Comparison of ENCODE assay signal across 27 cellular contexts in the genomic region with DNA sequence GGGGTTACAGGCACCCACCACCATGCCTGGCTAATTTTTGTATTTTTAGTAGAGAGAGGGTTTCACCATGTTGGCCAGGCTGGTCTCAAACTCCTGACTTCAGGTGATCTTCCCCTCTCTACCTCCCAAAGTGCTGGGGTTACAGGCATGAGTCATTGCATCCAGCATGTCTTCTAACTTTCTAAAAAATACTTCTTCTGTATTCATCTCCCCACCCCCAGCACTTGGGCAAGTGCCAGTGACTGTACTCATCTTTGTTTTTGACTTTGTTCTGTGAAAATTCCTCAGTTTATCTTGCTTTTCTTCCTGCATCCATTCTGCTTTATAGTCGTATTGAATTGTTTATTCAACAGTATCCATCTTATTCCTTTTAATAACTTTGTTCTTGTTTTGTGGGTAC. TPM values are rescaled to one million over a fixed set of nuclear protein-coding genes. Genes with fewer than 3 reads are reported as not detected.
A peak's percentile ranks its signal among the peaks of the same experiment; 100 is the strongest.
DNase-seq lines count a peak whose midpoint lies in the region; ATAC-seq and TF ChIP-seq lines count a peak whose summit lies in the region.
"Had no signal": no experiment of that assay in that cellular context is flagged by ENCODE, and none has a peak within 500 bp of the region (broad histone marks: within the 10 kb centered on the region; RNA-seq: fewer than 3 reads in every experiment).

No MANE protein-coding gene starts in this region.

- no peak overlapping the region for H3K9ac ChIP-seq in SK-N-SH

- intact Hi-C loops in activated CD8-positive, alpha-beta T cell treated with anti-CD3 and anti-CD28 coated beads for 36 hours (cut with micrococcal nuclease): no loop called here

- H3K4me3 ChIP-seq in SK-N-SH (ENCODE audit: low read depth in 2 of 2, low read length in 1 of 2) (no peak overlapping the region), cardiac fibroblast (replicated peaks in 1 of 2; ENCODE audit: low read depth in 2 of 2, low read length in 2 of 2) (no peak overlapping the region)
- H3K4me3 ChIP-seq: esophagus squamous epithelium, lung, right lobe of liver, SJCRH30, upper lobe of left lung had no signal

- TF ChIP-seq EP300 in SK-N-SH (IDR thresholded peaks at IDR 0.05; ENCODE audit: borderline replicate concordance in 1 of 2, low read depth in 1 of 2, low read length in 1 of 2): no peak

- no peaks in the 10 kb centered on the region for H3K9me3 ChIP-seq in SK-N-SH
- H3K9me3 ChIP-seq: esophagus squamous epithelium, right lobe of liver, SJCRH30, upper lobe of left lung had no signal

- H3K27ac ChIP-seq in SK-N-SH (ENCODE audit: low read depth in 2 of 2, low read length in 1 of 2): no peak overlapping the region
- H3K27ac ChIP-seq: 22Rv1, esophagus squamous epithelium, HL-60, right lobe of liver, SJCRH30, upper lobe of left lung had no signal

- DNase-seq in SK-N-SH (no peak), M059J (ENCODE audit: low read depth) (peak; percentile 47), cardiac fibroblast (ENCODE audit: low read depth in 2 of 2) (peak; percentile 64 to 69), memory B cell (ENCODE audit: low spot score in 2 of 2) (no peak), DMS153 (lab: John Stamatoyannopoulos, UW) (no peak)
- no peak for DNase-seq in activated CD8-positive, alpha-beta T cell treated with anti-CD3 and anti-CD28 coated beads for 36 hours
- DNase-seq: activated B cell treated with CpG ODN at 0.5 μM for 24 hours; effector CD8-positive, alpha-beta T cell; esophagus squamous epithelium; GDM1; islet precursor cell; NCI-H187 treated with DMSO at 0.1 percent for 48 hours; NCI-H2227 treated with DMSO at 0.1 percent for 48 hours; NCI-H82; OCI-M1; right lobe of liver; SJCRH30; stimulated activated CD4-positive, alpha-beta T cell treated with anti-CD3 and anti-CD28 coated beads, Interleukin-2, amount 100 ng/mL, for 48 hours; upper lobe of left lung had no signal

- peaks cover 0 to 42% of the 10 kb centered on the region in 2 experiments for H3K36me3 ChIP-seq in SK-N-SH (replicated peaks in 1 of 2; ENCODE audit: control insufficient read depth in 1 of 2, insufficient read depth in 2 of 2, low read length in 1 of 2)
- H3K36me3 ChIP-seq: right lobe of liver, upper lobe of left lung had no signal

- ATAC-seq in SK-N-SH treated with all-trans-retinoic acid at 6 μM for 48 hours (no peak), memory B cell (ENCODE audit: low read depth) (no peak), HG02610 (IDR thresholded peaks at IDR 0.05; ENCODE audit: unreplicated experiment) (no peak)
- no peak for ATAC-seq in activated CD8-positive, alpha-beta T cell treated with anti-CD3 and anti-CD28 coated beads for 36 hours
- ATAC-seq: right lobe of liver had no signal

- no peaks in the 10 kb centered on the region for H3K9me2 ChIP-seq in SK-N-SH

- WGBS in SK-N-SH (ENCODE audit: low lambda C conversion rate): 90% methylated on average over 1 of the region's 1 CpG

- H3K4me3 Mint-ChIP-seq in memory B cell: no peak overlapping the region
- no peak overlapping the region for H3K4me3 Mint-ChIP-seq in activated CD8-positive, alpha-beta T cell treated with anti-CD3 and anti-CD28 coated beads for 36 hours
- H3K4me3 Mint-ChIP-seq: activated B cell treated with CpG ODN at 0.5 μM for 24 hours; central memory CD8-positive, alpha-beta T cell; T-helper 2 cell treated with Interferon-gamma antibody and Interleukin-4, amounts not matched to agents 5 μg/mL and 100 μg/mL, for 36 hours had no signal

- no peaks in the 10 kb centered on the region for H3K27me3 Mint-ChIP-seq in memory B cell
- H3K27me3 Mint-ChIP-seq in activated CD8-positive, alpha-beta T cell treated with anti-CD3 and anti-CD28 coated beads for 36 hours: no peaks in the 10 kb centered on the region
- H3K27me3 Mint-ChIP-seq: activated B cell treated with CpG ODN at 0.5 μM for 24 hours; central memory CD8-positive, alpha-beta T cell had no signal

- H2AFZ ChIP-seq in SK-N-SH (ENCODE audit: low read depth): no peak overlapping the region

- peak overlapping the region; percentile 53 for H3K27ac Mint-ChIP-seq in memory B cell
- no peak overlapping the region for H3K27ac Mint-ChIP-seq in activated CD8-positive, alpha-beta T cell treated with anti-CD3 and anti-CD28 coated beads for 36 hours
- H3K27ac Mint-ChIP-seq: activated B cell treated with CpG ODN at 0.5 μM for 24 hours; activated T-helper 2 cell treated with anti-CD3 and anti-CD28 coated beads, Interferon-gamma antibody, Interleukin-2, Interleukin-4, amounts not matched to agents 10 μg/mL and 5 μg/mL and 100 μg/mL, durations not matched to agents 14 hours and 24 hours and 36 hours; T-helper 2 cell treated with Interferon-gamma antibody and Interleukin-4, amounts not matched to agents 5 μg/mL and 100 μg/mL, for 36 hours had no signal

- TF ChIP-seq CTCF in SK-N-SH (IDR thresholded peaks at IDR 0.05) (no peak), cardiac fibroblast (IDR thresholded peaks at IDR 0.05; ENCODE audit: low read depth, low read length) (no peak)
- TF ChIP-seq CTCF in activated CD8-positive, alpha-beta T cell treated with anti-CD3 and anti-CD28 coated beads for 36 hours (IDR thresholded peaks at IDR 0.05): no peak

- H3K9me3 Mint-ChIP-seq in memory B cell: no peaks in the 10 kb centered on the region
- no peaks in the 10 kb centered on the region for H3K9me3 Mint-ChIP-seq in activated CD8-positive, alpha-beta T cell treated with anti-CD3 and anti-CD28 coated beads for 36 hours
- H3K9me3 Mint-ChIP-seq: activated T-helper 2 cell treated with anti-CD3 and anti-CD28 coated beads, Interferon-gamma antibody, Interleukin-2, Interleukin-4, amounts not matched to agents 10 μg/mL and 5 μg/mL and 100 μg/mL, durations not matched to agents 14 hours and 24 hours and 36 hours; central memory CD8-positive, alpha-beta T cell; T-helper 2 cell treated with Interferon-gamma antibody and Interleukin-4, amounts not matched to agents 5 μg/mL and 100 μg/mL, for 36 hours had no signal

- POLR2A ChIA-PET in SK-N-SH (lab: Yijun Ruan, JAX): no interaction called here
- POLR2A ChIA-PET in activated CD8-positive, alpha-beta T cell treated with anti-CD3 and anti-CD28 coated beads for 36 hours (lab: Charles Lee): interaction anchor here (0.6 kb wide), 1 partner anchor 1324 kb away, joined by 3 read pairs; no protein-coding TSS in a partner anchor

- H3K79me2 ChIP-seq in SK-N-SH (ENCODE audit: insufficient read depth): peaks cover 91% of the 10 kb centered on the region

- H3K4me1 ChIP-seq in SK-N-SH (ENCODE audit: control insufficient read depth in 1 of 2, insufficient read depth in 2 of 2, low read depth in 1 of 2, low read length in 1 of 2): no peaks in the 10 kb centered on the region
- H3K4me1 ChIP-seq: esophagus squamous epithelium, right lobe of liver, SJCRH30 had no signal

- H3K4me2 ChIP-seq in SK-N-SH: no peak overlapping the region

- no peak for TF ChIP-seq RAD21 in SK-N-SH (IDR thresholded peaks at IDR 0.05; ENCODE audit: low read length)

- peaks cover 19% of the 10 kb centered on the region for H3K36me3 Mint-ChIP-seq in memory B cell
- H3K36me3 Mint-ChIP-seq in activated CD8-positive, alpha-beta T cell treated with anti-CD3 and anti-CD28 coated beads for 36 hours (ENCODE audit: low read depth): peaks cover 26% of the 10 kb centered on the region

- H3K4me1 Mint-ChIP-seq in memory B cell: peaks cover 11% of the 10 kb centered on the region
- H3K4me1 Mint-ChIP-seq in activated CD8-positive, alpha-beta T cell treated with anti-CD3 and anti-CD28 coated beads for 36 hours (ENCODE audit: low read depth): peaks cover 20% of the 10 kb centered on the region

- CTCF ChIA-PET in SK-N-SH (lab: Yijun Ruan, JAX): no interaction called here
- CTCF ChIA-PET in activated CD8-positive, alpha-beta T cell treated with anti-CD3 and anti-CD28 coated beads for 36 hours (lab: Charles Lee): no interaction called here

- H4K20me1 ChIP-seq in SK-N-SH (ENCODE audit: insufficient read depth): peaks cover 53% of the 10 kb centered on the region

- H3K27me3 ChIP-seq in SK-N-SH (ENCODE audit: insufficient read depth): no peaks in the 10 kb centered on the region
- H3K27me3 ChIP-seq: esophagus squamous epithelium, right lobe of liver, SJCRH30, upper lobe of left lung had no signal

- H3F3A ChIP-seq in SK-N-SH (replicated peaks; ENCODE audit: insufficient read depth): peaks cover 10% of the 10 kb centered on the region

TF ChIP-seq in SK-N-SH, 30 proteins besides CTCF, POLR2A, EP300 and RAD21:
- TF ChIP-seq NRF1 (IDR thresholded peaks at IDR 0.05; ENCODE audit: low read depth, low read length) (no peak), TAF1 (IDR thresholded peaks at IDR 0.05; ENCODE audit: borderline replicate concordance, low read depth, low read length) (no peak), POLR2AphosphoS5 (IDR thresholded peaks at IDR 0.05; ENCODE audit: low read depth, low read length) (no peak), JUND (IDR thresholded peaks at IDR 0.05) (peak; percentile 31; the same call in 1 of the 2 replicates)

TF ChIP-seq in SK-N-SH treated with all-trans-retinoic acid at 6 μM for 48 hours, 23 proteins besides CTCF, POLR2A, EP300 and RAD21 (continues in another document):
- no peak for TF ChIP-seq ZNF565 (CRISPR knock-in tag; conservative IDR thresholded peaks at IDR 0.05; ENCODE audit: low read depth)
- TF ChIP-seq, protein P1, sequence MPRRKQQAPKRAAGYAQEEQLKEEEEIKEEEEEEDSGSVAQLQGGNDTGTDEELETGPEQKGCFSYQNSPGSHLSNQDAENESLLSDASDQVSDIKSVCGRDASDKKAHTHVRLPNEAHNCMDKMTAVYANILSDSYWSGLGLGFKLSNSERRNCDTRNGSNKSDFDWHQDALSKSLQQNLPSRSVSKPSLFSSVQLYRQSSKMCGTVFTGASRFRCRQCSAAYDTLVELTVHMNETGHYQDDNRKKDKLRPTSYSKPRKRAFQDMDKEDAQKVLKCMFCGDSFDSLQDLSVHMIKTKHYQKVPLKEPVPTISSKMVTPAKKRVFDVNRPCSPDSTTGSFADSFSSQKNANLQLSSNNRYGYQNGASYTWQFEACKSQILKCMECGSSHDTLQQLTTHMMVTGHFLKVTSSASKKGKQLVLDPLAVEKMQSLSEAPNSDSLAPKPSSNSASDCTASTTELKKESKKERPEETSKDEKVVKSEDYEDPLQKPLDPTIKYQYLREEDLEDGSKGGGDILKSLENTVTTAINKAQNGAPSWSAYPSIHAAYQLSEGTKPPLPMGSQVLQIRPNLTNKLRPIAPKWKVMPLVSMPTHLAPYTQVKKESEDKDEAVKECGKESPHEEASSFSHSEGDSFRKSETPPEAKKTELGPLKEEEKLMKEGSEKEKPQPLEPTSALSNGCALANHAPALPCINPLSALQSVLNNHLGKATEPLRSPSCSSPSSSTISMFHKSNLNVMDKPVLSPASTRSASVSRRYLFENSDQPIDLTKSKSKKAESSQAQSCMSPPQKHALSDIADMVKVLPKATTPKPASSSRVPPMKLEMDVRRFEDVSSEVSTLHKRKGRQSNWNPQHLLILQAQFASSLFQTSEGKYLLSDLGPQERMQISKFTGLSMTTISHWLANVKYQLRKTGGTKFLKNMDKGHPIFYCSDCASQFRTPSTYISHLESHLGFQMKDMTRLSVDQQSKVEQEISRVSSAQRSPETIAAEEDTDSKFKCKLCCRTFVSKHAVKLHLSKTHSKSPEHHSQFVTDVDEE (CRISPR knock-in tag; IDR thresholded peaks at IDR 0.05): no peak
- no peak for TF ChIP-seq ZNF70 (CRISPR knock-in tag; IDR thresholded peaks at IDR 0.05)

RNA-seq across cellular contexts. Expression of a gene that starts 47.6 kb away (rescaled TPM):
- 36.4 and 48.3 TPM in 2 replicates for polyA plus RNA-seq in SK-N-SH (2012; rRNA removed)
- 27.9 and 31.5 TPM in 2 replicates for polyA plus RNA-seq in SK-N-SH (2012; cell fraction: cytosol; rRNA removed)
- polyA plus RNA-seq in SK-N-SH (2012; cell fraction: nucleus; rRNA removed): 65.6 and 75.8 TPM in 2 replicates
- 25.0 and 31.6 TPM in 2 replicates for total RNA-seq in M059J (2014; rRNA removed; shearing (Covaris generic))
- total RNA-seq in activated CD8-positive, alpha-beta T cell treated with anti-CD3 and anti-CD28 coated beads for 36 hours: 100 to 1,000 TPM; 170 to 175 TPM

Comparison
In these comparisons a context has a peak if more than half of its experiments do, and no peak if none do; other contexts are left out.
1. DNase-seq: peak in M059J (single experiment) and cardiac fibroblast (2 of 2); none in SK-N-SH (single experiment), memory B cell (0 of 2), activated CD8-positive, alpha-beta T cell treated with anti-CD3 and anti-CD28 coated beads for 36 hours (single experiment) and DMS153 (single experiment).